ENCODE assay signal across 21 cellular contexts in the genomic region with DNA sequence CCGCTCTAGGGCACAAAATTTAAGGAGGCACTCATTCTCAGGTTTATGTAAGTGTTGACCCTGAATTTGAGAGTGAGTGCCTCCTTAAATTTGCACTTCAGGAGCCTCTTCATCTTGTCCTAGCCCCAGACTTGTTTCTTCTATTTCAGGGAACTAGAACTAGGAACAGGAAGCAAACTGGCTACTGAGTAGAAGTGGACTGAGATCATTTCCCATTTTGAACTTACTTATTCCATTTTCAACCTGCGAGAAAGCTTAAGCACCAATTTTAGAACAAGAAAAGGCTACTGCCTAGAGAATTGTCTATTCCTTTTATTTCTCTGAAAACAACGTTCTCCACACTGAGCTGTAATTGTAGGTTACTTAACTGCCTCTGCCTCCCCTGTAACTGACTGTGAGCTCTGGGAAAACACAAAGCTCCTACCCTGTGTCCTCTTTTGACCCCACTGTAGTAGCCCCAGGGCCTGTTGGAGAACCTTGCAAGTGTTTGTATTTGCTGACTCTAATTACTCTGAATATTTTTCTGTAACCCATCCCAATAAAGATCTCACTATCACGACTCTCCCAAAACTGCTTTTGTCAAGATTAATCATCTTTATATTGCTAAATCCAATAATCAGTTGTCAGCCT. TPM values are rescaled to one million over a fixed set of nuclear protein-coding genes. Genes with fewer than 3 reads are reported as not detected.
A peak's percentile ranks its signal among the peaks of the same experiment; 100 is the strongest.
DNase-seq lines count a peak whose midpoint lies in the region; ATAC-seq, FAIRE-seq and TF ChIP-seq lines count a peak whose summit lies in the region.
"Had no signal": no experiment of that assay in that cellular context is flagged by ENCODE, and none has a peak within 500 bp of the region (broad histone marks: within the 10 kb centered on the region; RNA-seq: fewer than 3 reads in every experiment).

No MANE protein-coding gene starts in this region.

- POLR2A ChIA-PET in CD8-positive, alpha-beta T cell (lab: Charles Lee), result interaction anchor here (0.5 kb wide), 1 partner anchor 488 kb away, joined by 3 read pairs; no protein-coding TSS in a partner anchor
- POLR2A ChIA-PET in HepG2 (lab: Yijun Ruan, JAX), result no interaction called here

- DNase-seq in CD8-positive, alpha-beta T cell, result no peak
- DNase-seq in caudate nucleus (lab: John Stamatoyannopoulos, UW), result no peak
- no peak for DNase-seq in sciatic nerve (ENCODE audit: low spot score)
- DNase-seq in HepG2 (ENCODE audit: low spot score), result no peak
- DNase-seq in GM12892 (ENCODE audit: insufficient read length), result no peak
- DNase-seq: activated CD4-positive, alpha-beta T cell treated with anti-CD3 and anti-CD28 coated beads for 1 hour; activated CD8-positive, alpha-beta memory T cell treated with anti-CD3 and anti-CD28 coated beads, Interleukin-2, amount 10 ng/mL, durations not matched to agents 7 days and 5 days; activated effector memory CD4-positive, alpha-beta T cell treated with anti-CD3 and anti-CD28 coated beads, Interleukin-2, amount 50 U/mL, for 16 hours; amygdala; effector CD8-positive, alpha-beta T cell; glutamatergic neuron; left ventricle myocardium superior; NCI-H524 treated with DMSO at 0.1 percent for 48 hours; pancreas; stimulated activated CD4-positive, alpha-beta T cell treated with anti-CD3 and anti-CD28 coated beads, Interleukin-2, amount 100 ng/mL, for 48 hours; T-helper 9 cell had no signal

- peaks cover 51% of the 10 kb centered on the region for H3K36me3 Mint-ChIP-seq in CD8-positive, alpha-beta T cell

- in situ Hi-C loops in HepG2 (cut with HindIII; ENCODE audit: extremely low pct_ligation_motif_present, low pct_unique_long_range_greater_than_20kb), result no loop called here

- TF ChIP-seq EP300 in HepG2 (IDR thresholded peaks at IDR 0.05; ENCODE audit: low read depth in 2 of 2, low read length in 2 of 2) (no peak), HepG2 (CRISPR knock-in tag; IDR thresholded peaks at IDR 0.05; ENCODE audit: borderline replicate concordance) (no peak)

- H3K36me3 ChIP-seq in CD8-positive, alpha-beta T cell (ENCODE audit: insufficient read depth, low read length), result peaks cover 12% of the 10 kb centered on the region
- peaks cover 17% of the 10 kb centered on the region; the same call in 1 of the 2 replicates for H3K36me3 ChIP-seq in Loucy (ENCODE audit: insufficient read depth, low read length)
- peaks cover 11 to 26% of the 10 kb centered on the region in 2 experiments for H3K36me3 ChIP-seq in HepG2 (replicated peaks in 1 of 2; ENCODE audit: control insufficient read depth in 1 of 2, insufficient read depth in 2 of 2, low read length in 2 of 2)

- peak overlapping the region; percentile 45 for H3K27ac Mint-ChIP-seq in CD8-positive, alpha-beta T cell
- H3K27ac Mint-ChIP-seq: activated CD8-positive, alpha-beta memory T cell treated with anti-CD3 and anti-CD28 coated beads, Interleukin-2, amount 10 ng/mL, durations not matched to agents 7 days and 5 days; B cell had no signal

- no peaks in the 10 kb centered on the region for H3K9me3 ChIP-seq in CD8-positive, alpha-beta T cell (ENCODE audit: low read length)
- H3K9me3 ChIP-seq in Loucy (ENCODE audit: insufficient read depth, low read depth, low read length), result no peaks in the 10 kb centered on the region
- H3K9me3 ChIP-seq in HepG2 (ENCODE audit: low read length), result no peaks in the 10 kb centered on the region
- H3K9me3 ChIP-seq: pancreas, SJSA1 had no signal

- H3K27me3 ChIP-seq in CD8-positive, alpha-beta T cell (ENCODE audit: insufficient read depth, low read length), result no peaks in the 10 kb centered on the region
- no peaks in the 10 kb centered on the region for H3K27me3 ChIP-seq in Loucy (ENCODE audit: insufficient read depth, low read length, poor library complexity, severe bottlenecking)
- peaks cover 0 to 2% of the 10 kb centered on the region in 2 experiments; a peak in 1 of 5 replicates for H3K27me3 ChIP-seq in HepG2 (ENCODE audit: control insufficient read depth in 1 of 2, insufficient read depth in 2 of 2, low read length in 2 of 2)
- H3K27me3 ChIP-seq: pancreas, SJSA1 had no signal

- no peaks in the 10 kb centered on the region for H3F3A ChIP-seq in Loucy (ENCODE audit: low read depth)

- no peak overlapping the region for H3K4me3 ChIP-seq in CD8-positive, alpha-beta T cell (ENCODE audit: low read depth, low read length)
- no peak overlapping the region for H3K4me3 ChIP-seq in Loucy (ENCODE audit: low read length, poor library complexity, severe bottlenecking)
- no peak overlapping the region for H3K4me3 ChIP-seq in HepG2 (replicated peaks in 1 of 3; ENCODE audit: insufficient read depth in 1 of 3, low read depth in 2 of 3, low read length in 3 of 3)
- H3K4me3 ChIP-seq: pancreas, SJSA1 had no signal

- H3K79me2 ChIP-seq in Loucy (ENCODE audit: insufficient read depth, low read length), result peaks cover 19% of the 10 kb centered on the region
- peaks cover 13% of the 10 kb centered on the region for H3K79me2 ChIP-seq in HepG2 (ENCODE audit: insufficient read depth, low read length)

- no peak for TF ChIP-seq POLR2A in HepG2 (IDR thresholded peaks at IDR 0.05; ENCODE audit: insufficient read depth in 1 of 2, low read depth in 2 of 2, low read length in 2 of 2)
- TF ChIP-seq POLR2A in GM12892 (IDR thresholded peaks at IDR 0.05; ENCODE audit: low read depth, low read length), result no peak

- BruUV-seq in HepG2 (replicated peaks; lab: Mats Ljungman, UMichigan), result no TSS peak

- peaks cover 23% of the 10 kb centered on the region for H3K4me1 ChIP-seq in CD8-positive, alpha-beta T cell (ENCODE audit: insufficient read depth, low read length)
- peaks cover 28% of the 10 kb centered on the region for H3K4me1 ChIP-seq in Loucy (ENCODE audit: insufficient read depth, low read length, poor library complexity, severe bottlenecking)
- H3K4me1 ChIP-seq in HepG2 (ENCODE audit: insufficient read depth, low read length), result peaks cover 37% of the 10 kb centered on the region

- H3K9me3 Mint-ChIP-seq in CD8-positive, alpha-beta T cell, result no peaks in the 10 kb centered on the region
- H3K9me3 Mint-ChIP-seq: central memory CD8-positive, alpha-beta T cell had no signal

- H3K9ac ChIP-seq in Loucy (ENCODE audit: low read depth, low read length, poor library complexity, severe bottlenecking) (no peak overlapping the region), HepG2 (ENCODE audit: insufficient read depth, low read depth, low read length) (no peak overlapping the region)

- no peak for ATAC-seq in CD8-positive, alpha-beta T cell
- ATAC-seq in sciatic nerve, result peak; percentile 29
- no peak for ATAC-seq in HepG2
- ATAC-seq in HG02938 (IDR thresholded peaks at IDR 0.05; ENCODE audit: unreplicated experiment), result no peak
- ATAC-seq: activated CD8-positive, alpha-beta memory T cell treated with anti-CD3 and anti-CD28 coated beads, Interleukin-2, amount 10 ng/mL, durations not matched to agents 7 days and 5 days; left ventricle myocardium superior had no signal

- H3K9me2 ChIP-seq in Loucy (replicated peaks; ENCODE audit: low read depth, low read length), result no peaks in the 10 kb centered on the region

- no peak for TF ChIP-seq CTCF in CD8-positive, alpha-beta T cell (IDR thresholded peaks at IDR 0.05)
- TF ChIP-seq CTCF in Loucy (conservative IDR thresholded peaks at IDR 0.05; ENCODE audit: low read length) (no peak), HepG2 (CRISPR knock-in tag; IDR thresholded peaks at IDR 0.05) (no peak)

- 86% methylated on average over 4 of the region's 4 CpGs for whole genome bisulfite sequencing in HepG2 (ENCODE audit: low lambda C conversion rate)

- H4K20me1 ChIP-seq in Loucy (ENCODE audit: insufficient read depth, low read length, poor library complexity, severe bottlenecking), result no peaks in the 10 kb centered on the region
- no peaks in the 10 kb centered on the region for H4K20me1 ChIP-seq in HepG2 (ENCODE audit: insufficient read depth, low read length)

- CTCF ChIA-PET in CD8-positive, alpha-beta T cell (lab: Charles Lee), result interaction anchor here (0.9 to 1.1 kb wide), 2 partner anchors 10 to 49 kb away, joined by 3 read pairs; no protein-coding TSS in a partner anchor
- CTCF ChIA-PET in HepG2 (lab: Yijun Ruan, JAX; ENCODE audit: low intra/inter-chr PET ratio, low total read pairs), result no interaction called here

- no peak overlapping the region for H3K27ac ChIP-seq in CD8-positive, alpha-beta T cell (ENCODE audit: low read depth, low read length)
- H3K27ac ChIP-seq in caudate nucleus (ENCODE audit: low read depth, low read length), result peak overlapping the region; percentile 39
- no peak overlapping the region for H3K27ac ChIP-seq in HepG2 (ENCODE audit: extremely low read length, insufficient read depth, low read length)
- H3K27ac ChIP-seq: SJSA1 had no signal

- peaks cover 32% of the 10 kb centered on the region for H3K4me1 Mint-ChIP-seq in CD8-positive, alpha-beta T cell (ENCODE audit: low read depth)

- no peaks in the 10 kb centered on the region for H3K27me3 Mint-ChIP-seq in CD8-positive, alpha-beta T cell (ENCODE audit: low read depth)
- H3K27me3 Mint-ChIP-seq: activated CD8-positive, alpha-beta memory T cell treated with anti-CD3 and anti-CD28 coated beads, Interleukin-2, amount 10 ng/mL, durations not matched to agents 7 days and 5 days; central memory CD8-positive, alpha-beta T cell had no signal

- intact Hi-C loops in CD8-positive, alpha-beta T cell (cut with DNase I, micrococcal nuclease), result loop anchor here in 1 of 2 experiments (5.0 kb wide), 2 partner anchors 37 to 438 kb away; a partner anchor contains a TSS
- intact Hi-C loops in sciatic nerve (cut with DNase I) (no loop called here), HepG2 (cut with micrococcal nuclease; ENCODE audit: unreplicated experiment) (no loop called here)

- no peak overlapping the region for H3K4me3 Mint-ChIP-seq in CD8-positive, alpha-beta T cell
- H3K4me3 Mint-ChIP-seq: activated CD8-positive, alpha-beta memory T cell treated with anti-CD3 and anti-CD28 coated beads, Interleukin-2, amount 10 ng/mL, durations not matched to agents 7 days and 5 days; B cell; central memory CD8-positive, alpha-beta T cell had no signal

- H2AFZ ChIP-seq in Loucy (ENCODE audit: low read length) (no peak overlapping the region), HepG2 (ENCODE audit: low read length) (no peak overlapping the region)

- TF ChIP-seq RAD21 in HepG2 (CRISPR knock-in tag; IDR thresholded peaks at IDR 0.05), result no peak

- FAIRE-seq in HepG2 (lab: Jason Lieb, UNC) (no peak), GM12892 (lab: Jason Lieb, UNC) (no peak)
- FAIRE-seq: pancreas had no signal

- peak overlapping the region; percentile 79 for H3K4me2 ChIP-seq in Loucy (ENCODE audit: low read depth, low read length, poor library complexity, severe bottlenecking)
- no peak overlapping the region for H3K4me2 ChIP-seq in HepG2 (ENCODE audit: low read depth, low read length)

RNA-seq across cellular contexts. Expression of a gene that starts 2.5 kb away (rescaled TPM):
- total RNA-seq in CD8-positive, alpha-beta T cell, result 10 to 100 TPM; 32.2 to 34.2 TPM
- total RNA-seq in sciatic nerve, result 80.3 TPM
- 79.5 and 129 TPM in 2 replicates for total RNA-seq in HepG2 (2016; rRNA removed; fragmentation: Illumina TruSeq; extraction: Trizol)
- 9.2 and 11.5 TPM in 2 replicates for total RNA-seq in HepG2 (2016; cell fraction: cytosol; rRNA removed; fragmentation: Illumina TruSeq; extraction: Trizol; ENCODE audit: low read depth)
- total RNA-seq in HepG2 (2016; cell fraction: insoluble cytoplasmic fraction; rRNA removed; fragmentation: Illumina TruSeq; extraction: Trizol), result 76.9 and 130 TPM in 2 replicates
- 47.3 and 53.7 TPM in 2 replicates for total RNA-seq in HepG2 (2016; cell fraction: membrane; rRNA removed; fragmentation: Illumina TruSeq; extraction: Trizol)
- 127 and 140 TPM in 2 replicates for total RNA-seq in HepG2 (2016; cell fraction: nucleus; rRNA removed; fragmentation: Illumina TruSeq; extraction: Trizol)
- 113 and 129 TPM in 2 replicates for polyA plus RNA-seq in HepG2 (2011; rRNA removed)
- 81.0 and 93.7 TPM in 2 replicates for polyA plus RNA-seq in HepG2 (2011; cell fraction: cytosol; rRNA removed)
- polyA plus RNA-seq in HepG2 (2011; cell fraction: nucleus; rRNA removed), result 24.9 and 26.4 TPM in 2 replicates
- polyA plus RNA-seq in HepG2 (2012), result 106 and 123 TPM in 2 replicates
- 17.3 and 18.8 TPM in 2 replicates for polyA plus RNA-seq in HepG2 (2016; cell fraction: cytosol; fragmentation: Illumina TruSeq; extraction: Trizol; ENCODE audit: low read depth)
- 101 TPM in 2 replicates for polyA plus RNA-seq in HepG2 (2016; cell fraction: insoluble cytoplasmic fraction; fragmentation: Illumina TruSeq; extraction: Trizol; ENCODE audit: low read depth)
- 41.9 and 44.4 TPM in 2 replicates for polyA plus RNA-seq in HepG2 (2016; cell fraction: membrane; fragmentation: Illumina TruSeq; extraction: Trizol; ENCODE audit: low read depth)
- polyA plus RNA-seq in HepG2 (2016; cell fraction: nucleus; fragmentation: Illumina TruSeq; extraction: Trizol; ENCODE audit: insufficient read depth, low read depth), result 202 and 210 TPM in 2 replicates
- 107 and 205 TPM in 2 replicates for polyA minus RNA-seq in HepG2 (2011; rRNA and poly(A)+ RNA removed; ENCODE audit: low replicate concordance)
- polyA minus RNA-seq in HepG2 (2011; cell fraction: cytosol; rRNA and poly(A)+ RNA removed), result 54.3 and 56.6 TPM in 2 replicates
- polyA minus RNA-seq in HepG2 (2011; cell fraction: nucleus; rRNA and poly(A)+ RNA removed), result 25.0 and 25.7 TPM in 2 replicates
- 72.1 TPM for polyA plus RNA-seq in GM12892 (2012; ENCODE audit: missing spikeins)

RNA-seq across cellular contexts. Expression of a gene that starts 54.1 kb away (rescaled TPM):
- total RNA-seq in CD8-positive, alpha-beta T cell, result 100 to 1,000 TPM; 123 to 126 TPM
- 359 TPM for total RNA-seq in sciatic nerve
- 174 and 228 TPM in 2 replicates for total RNA-seq in HepG2 (2016; rRNA removed; fragmentation: Illumina TruSeq; extraction: Trizol)
- total RNA-seq in HepG2 (2016; cell fraction: cytosol; rRNA removed; fragmentation: Illumina TruSeq; extraction: Trizol; ENCODE audit: low read depth), result 20.2 and 22.6 TPM in 2 replicates
- 168 and 225 TPM in 2 replicates for total RNA-seq in HepG2 (2016; cell fraction: insoluble cytoplasmic fraction; rRNA removed; fragmentation: Illumina TruSeq; extraction: Trizol)
- 60.4 and 63.8 TPM in 2 replicates for total RNA-seq in HepG2 (2016; cell fraction: membrane; rRNA removed; fragmentation: Illumina TruSeq; extraction: Trizol)
- 78.4 and 78.5 TPM in 2 replicates for total RNA-seq in HepG2 (2016; cell fraction: nucleus; rRNA removed; fragmentation: Illumina TruSeq; extraction: Trizol)
- 166 and 195 TPM in 2 replicates for polyA plus RNA-seq in HepG2 (2011; rRNA removed)
- 133 and 166 TPM in 2 replicates for polyA plus RNA-seq in HepG2 (2011; cell fraction: cytosol; rRNA removed)
- 60.0 and 61.0 TPM in 2 replicates for polyA plus RNA-seq in HepG2 (2011; cell fraction: nucleus; rRNA removed)
- polyA plus RNA-seq in HepG2 (2012), result 141 and 150 TPM in 2 replicates
- 19.7 and 20.6 TPM in 2 replicates for polyA plus RNA-seq in HepG2 (2016; cell fraction: cytosol; fragmentation: Illumina TruSeq; extraction: Trizol; ENCODE audit: low read depth)
- 216 and 228 TPM in 2 replicates for polyA plus RNA-seq in HepG2 (2016; cell fraction: insoluble cytoplasmic fraction; fragmentation: Illumina TruSeq; extraction: Trizol; ENCODE audit: low read depth)
- polyA plus RNA-seq in HepG2 (2016; cell fraction: membrane; fragmentation: Illumina TruSeq; extraction: Trizol; ENCODE audit: low read depth), result 43.3 and 46.3 TPM in 2 replicates
- polyA plus RNA-seq in HepG2 (2016; cell fraction: nucleus; fragmentation: Illumina TruSeq; extraction: Trizol; ENCODE audit: insufficient read depth, low read depth), result 84.0 and 90.0 TPM in 2 replicates
- 144 and 148 TPM in 2 replicates for polyA minus RNA-seq in HepG2 (2011; rRNA and poly(A)+ RNA removed; ENCODE audit: low replicate concordance)
- polyA minus RNA-seq in HepG2 (2011; cell fraction: cytosol; rRNA and poly(A)+ RNA removed), result 105 and 109 TPM in 2 replicates
- polyA minus RNA-seq in HepG2 (2011; cell fraction: nucleus; rRNA and poly(A)+ RNA removed), result 77.9 and 90.9 TPM in 2 replicates
- polyA plus RNA-seq in GM12892 (2012; ENCODE audit: missing spikeins), result 311 TPM
